20 cellular contexts compared by ENCODE assay signal in genomic region chr16:13112639-13113038, GRCh38.
"Had no signal": no experiment of that assay in that cellular context is flagged by ENCODE, and none has a peak within 500 bp of the region (broad histone marks: within the 10 kb centered on the region; RNA-seq: fewer than 3 reads in every experiment).

No MANE protein-coding gene starts in this region.

- ATAC-seq: activated CD8-positive, alpha-beta T cell treated with anti-CD3 and anti-CD28 coated beads, Interleukin-2, amount 10 ng/mL, durations not matched to agents 7 days and 5 days; activated T-cell treated with anti-CD3 and anti-CD28 coated beads, Interleukin-2, amount 50 U/mL, for 4 hours; heart left ventricle; left lung; naive thymus-derived CD8-positive, alpha-beta T cell had no signal

- H3K4me3 ChIP-seq: gastrocnemius medialis, heart left ventricle, left lung, tibial artery, uterus had no signal

- H3K4me3 Mint-ChIP-seq: activated CD8-positive, alpha-beta T cell treated with anti-CD3 and anti-CD28 coated beads, Interleukin-2, amount 10 ng/mL, durations not matched to agents 7 days and 5 days; activated T-cell treated with anti-CD3 and anti-CD28 coated beads, Interleukin-2, amount 50 U/mL, for 4 hours; naive thymus-derived CD8-positive, alpha-beta T cell had no signal

- H3K9me3 ChIP-seq: gastrocnemius medialis, heart left ventricle, tibial artery, uterus had no signal

- H3K27ac Mint-ChIP-seq: activated CD8-positive, alpha-beta T cell treated with anti-CD3 and anti-CD28 coated beads, Interleukin-2, amount 10 ng/mL, durations not matched to agents 7 days and 5 days; naive thymus-derived CD8-positive, alpha-beta T cell had no signal

- H3K4me1 ChIP-seq: gastrocnemius medialis, heart left ventricle, left lung, parathyroid adenoma, uterus had no signal

- DNase-seq: activated CD4-positive, alpha-beta T cell treated with anti-CD3 and anti-CD28 coated beads for 48 hours; activated CD4-positive, CD25-positive, alpha-beta regulatory T cell; activated CD8-positive, alpha-beta T cell treated with anti-CD3 and anti-CD28 coated beads, Interleukin-2, amount 10 ng/mL, durations not matched to agents 7 days and 5 days; activated effector memory CD4-positive, alpha-beta T cell treated with Interleukin-2 at 50 U/mL for 16 hours; activated naive CD4-positive, alpha-beta T cell treated with anti-CD3 and anti-CD28 coated beads, Interleukin-2, amount 50 U/mL, for 16 hours; activated T-cell treated with anti-CD3 and anti-CD28 coated beads, Interleukin-2, amount 50 U/mL, for 4 hours; effector CD4-positive, alpha-beta T cell; gastrocnemius medialis; heart left ventricle; kidney; left lung; naive thymus-derived CD8-positive, alpha-beta T cell; stimulated activated CD4-positive, alpha-beta T cell treated with anti-CD3 and anti-CD28 coated beads, Interleukin-12 subunit alpha, Interleukin-12 subunit beta, amount 100 ng/mL, for 4 hours; stimulated activated CD4-positive, alpha-beta T cell treated with anti-CD3 and anti-CD28 coated beads, Interleukin-1b, Interleukin-23, amount 100 ng/mL, for 48 hours; stimulated activated naive CD4-positive, alpha-beta T cell treated with Interleukin-2 at 50 U/mL for 16 hours; T-helper 1 cell; T-helper 9 cell; tibial artery; uterus had no signal

- H3K36me3 ChIP-seq: gastrocnemius medialis, heart left ventricle, left lung, tibial artery, uterus had no signal

- H3K27me3 ChIP-seq: gastrocnemius medialis, heart left ventricle, left lung, tibial artery, uterus had no signal

- H3K4me1 Mint-ChIP-seq: naive thymus-derived CD8-positive, alpha-beta T cell had no signal

- H2AFZ ChIP-seq: parathyroid adenoma had no signal

- H3K9ac ChIP-seq: parathyroid adenoma had no signal

- H3K36me3 Mint-ChIP-seq: naive thymus-derived CD8-positive, alpha-beta T cell had no signal

- H3K27ac ChIP-seq: gastrocnemius medialis, heart left ventricle, left lung, parathyroid adenoma, uterus had no signal
